Comparison of ENCODE assay signal across 15 cellular contexts in genomic region chr11:73270089-73270854, GRCh38. TPM values are rescaled to one million over a fixed set of nuclear protein-coding genes. Genes with fewer than 3 reads are reported as not detected.
DNase-seq lines count a peak whose midpoint lies in the region; ATAC-seq, FAIRE-seq and TF ChIP-seq lines count a peak whose summit lies in the region.
"Had no signal": no experiment of that assay in that cellular context is flagged by ENCODE, and none has a peak within 500 bp of the region (broad histone marks: within the 10 kb centered on the region; RNA-seq: fewer than 3 reads in every experiment).

No MANE protein-coding gene starts in this region.

- H3K4me3 ChIP-seq in BE2C (ENCODE audit: low read depth, low read length), result peak overlapping the region; percentile 65; the same call in 1 of the 2 replicates
- H3K4me3 ChIP-seq in PC-9, result peak overlapping the region; percentile 24; the same call in 1 of the 2 replicates
- H3K4me3 ChIP-seq: suprapubic skin had no signal

- H3K4me1 Mint-ChIP-seq in memory B cell, result peaks cover 3% of the 10 kb centered on the region

- TF ChIP-seq POLR2A in GM12892 (IDR thresholded peaks at IDR 0.05; ENCODE audit: low read depth, low read length), result no peak

- H3K9me3 ChIP-seq in BE2C, result no peaks in the 10 kb centered on the region
- H3K9me3 ChIP-seq in PC-9 (ENCODE audit: insufficient read depth, low read depth), result no peaks in the 10 kb centered on the region
- H3K9me3 ChIP-seq: suprapubic skin had no signal

- H3K27ac ChIP-seq in PC-9, result peak overlapping the region; percentile 85
- H3K27ac ChIP-seq: suprapubic skin had no signal

- peaks cover 31% of the 10 kb centered on the region for H3K79me2 ChIP-seq in PC-9 (ENCODE audit: low read depth)

- CTCF ChIA-PET in PC-9 (lab: Charles Lee), result interaction anchor here (0.5 to 1.2 kb wide), 3 partner anchors 12 to 26 kb away, joined by 3 to 4 read pairs (median 4); no protein-coding TSS in a partner anchor

- peaks cover 51% of the 10 kb centered on the region for H3K4me1 ChIP-seq in BE2C
- H3K4me1 ChIP-seq in PC-9 (replicated peaks; ENCODE audit: insufficient read depth), result peaks cover 71% of the 10 kb centered on the region
- H3K4me1 ChIP-seq: suprapubic skin had no signal

- no peak overlapping the region for H3K27ac Mint-ChIP-seq in memory B cell
- H3K27ac Mint-ChIP-seq: activated naive CD8-positive, alpha-beta T cell had no signal

- TF ChIP-seq CTCF in BE2C (IDR thresholded peaks at IDR 0.05; ENCODE audit: low read depth, low read length) (no peak), PC-9 (conservative IDR thresholded peaks at IDR 0.05) (no peak)

- H4K20me1 ChIP-seq in PC-9 (ENCODE audit: insufficient read depth), result no peaks in the 10 kb centered on the region

- ATAC-seq in memory B cell (ENCODE audit: low read depth), result peak; percentile 41
- ATAC-seq in HG02763 (IDR thresholded peaks at IDR 0.05; ENCODE audit: unreplicated experiment), result no peak

- H3K4me3 Mint-ChIP-seq in memory B cell, result no peak overlapping the region
- H3K4me3 Mint-ChIP-seq: activated naive CD8-positive, alpha-beta T cell had no signal

- H3K9me3 Mint-ChIP-seq in memory B cell, result no peaks in the 10 kb centered on the region

- no peaks in the 10 kb centered on the region for H3K9me2 ChIP-seq in PC-9 (ENCODE audit: insufficient read depth)

- FAIRE-seq in GM12892 (lab: Jason Lieb, UNC), result peak; percentile 84
- FAIRE-seq: colon, HTR-8/SVneo had no signal

- peaks cover 2% of the 10 kb centered on the region for H3K27me3 Mint-ChIP-seq in memory B cell

- no peak overlapping the region for H2AFZ ChIP-seq in PC-9

- H3K36me3 ChIP-seq in BE2C, result peaks cover 7% of the 10 kb centered on the region
- peaks cover 5% of the 10 kb centered on the region; the same call in 1 of the 2 replicates for H3K36me3 ChIP-seq in PC-9 (ENCODE audit: low read depth)
- H3K36me3 ChIP-seq: suprapubic skin had no signal

- BruUV-seq in PC-9 (replicated peaks; lab: Mats Ljungman, UMichigan), result no TSS peak

- H3K27me3 ChIP-seq in BE2C, result no peaks in the 10 kb centered on the region
- no peaks in the 10 kb centered on the region for H3K27me3 ChIP-seq in PC-9 (ENCODE audit: insufficient read depth, low read depth)

- H3F3A ChIP-seq in PC-9 (ENCODE audit: insufficient read depth, low read depth), result peaks cover 45% of the 10 kb centered on the region

- no peaks in the 10 kb centered on the region for H3K36me3 Mint-ChIP-seq in memory B cell
- H3K36me3 Mint-ChIP-seq: activated naive CD8-positive, alpha-beta T cell had no signal

- peak overlapping the region; percentile 85 for H3K4me2 ChIP-seq in PC-9

- POLR2A ChIA-PET in PC-9 (lab: Charles Lee; ENCODE audit: unreplicated experiment), result interaction anchor here (0.5 to 0.6 kb wide), 2 partner anchors 26 to 509 kb away, joined by 3 to 9 read pairs; no protein-coding TSS in a partner anchor

- DNase-seq in BE2C, result no peak
- DNase-seq in GM12892 (ENCODE audit: insufficient read length), result no peak
- DNase-seq in PC-9, result no peak
- no peak for DNase-seq in memory B cell (ENCODE audit: low spot score in 2 of 2)
- DNase-seq in iPS-NIHi7 (ENCODE audit: extremely low spot score), result no peak
- no peak for DNase-seq in COLO829 (ENCODE audit: low spot score)
- DNase-seq in GOT3 (lab: John Stamatoyannopoulos, UW), result no peak
- DNase-seq: activated CD4-positive, alpha-beta T cell treated with anti-CD3 and anti-CD28 coated beads for 48 hours; NCI-H187 had no signal

- intact Hi-C loops in PC-9 (cut with micrococcal nuclease; ENCODE audit: unreplicated experiment), result no loop called here

RNA-seq across cellular contexts. Expression of gene P2RY6, which starts 1.9 kb away (rescaled TPM):
- polyA plus RNA-seq in BE2C (2012; ENCODE audit: insufficient read depth, insufficient read length, low read depth), result 6.5 TPM
- polyA plus RNA-seq in GM12892 (2012; ENCODE audit: missing spikeins), result 0.13 TPM
- total RNA-seq in PC-9 (2021), result 29.7 and 34.7 TPM in 2 replicates
- total RNA-seq: fibroblast of villous mesenchyme had no signal

RNA-seq across cellular contexts. Expression of gene ARHGEF17, which starts 37.8 kb away (rescaled TPM):
- 78.2 TPM for polyA plus RNA-seq in BE2C (2012; ENCODE audit: insufficient read depth, insufficient read length, low read depth)
- 8.9 TPM for polyA plus RNA-seq in GM12892 (2012; ENCODE audit: missing spikeins)
- total RNA-seq in PC-9 (2021), result 56.9 and 62.1 TPM in 2 replicates

RNA-seq across cellular contexts. Expression of gene P2RY2, which starts 52.2 kb away (rescaled TPM):
- polyA plus RNA-seq in BE2C (2012; ENCODE audit: insufficient read depth, insufficient read length, low read depth), result 0.28 TPM
- polyA plus RNA-seq in GM12892 (2012; ENCODE audit: missing spikeins), result not detected
- total RNA-seq in PC-9 (2021), result 19.8 and 22.5 TPM in 2 replicates
